In the genomic region with DNA sequence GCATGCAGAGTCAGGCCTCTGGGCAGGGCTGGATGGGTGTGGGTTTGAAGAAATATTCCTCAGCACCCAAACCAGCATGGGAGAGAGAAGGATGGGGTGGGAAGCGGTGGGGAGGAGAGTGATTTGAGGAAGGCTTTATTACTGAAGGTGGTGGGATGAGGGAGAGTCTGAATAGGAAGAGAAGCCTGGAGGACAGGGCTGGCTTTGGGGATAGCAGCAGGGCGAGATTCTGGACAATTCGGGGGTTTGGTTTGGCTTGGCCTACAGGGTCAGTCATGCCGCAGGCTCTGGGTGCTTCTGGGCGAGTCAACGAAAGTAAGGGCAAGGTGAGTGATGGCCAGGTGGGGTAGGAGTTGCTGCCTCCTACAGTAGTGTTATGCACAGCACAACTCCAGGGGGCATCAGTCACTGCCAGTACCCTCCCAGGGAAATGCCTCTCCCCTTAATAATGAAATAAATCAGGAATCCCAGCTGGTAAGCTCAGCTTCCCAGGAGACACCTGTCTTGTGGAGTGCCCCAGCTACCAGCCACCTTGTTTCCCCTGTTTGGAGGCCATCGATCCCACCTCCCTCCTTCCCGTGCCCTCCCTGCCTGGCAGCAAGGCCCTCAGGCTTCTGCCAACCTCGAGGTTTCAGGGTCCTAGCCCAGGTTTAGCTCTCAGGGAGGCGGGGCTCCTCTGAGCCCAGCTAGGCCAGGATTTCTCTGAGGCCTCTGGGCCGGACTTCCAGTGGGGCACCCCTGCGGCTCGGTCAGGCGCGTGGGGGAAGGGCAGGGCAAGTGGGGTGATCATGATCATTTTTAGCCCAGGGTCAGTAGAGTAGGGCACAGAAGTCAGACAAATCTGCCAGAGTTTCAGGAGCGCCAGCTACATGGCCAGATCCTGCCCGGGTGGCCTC, we compare ENCODE assay signal across 18 cellular contexts. TPM values are rescaled to one million over a fixed set of nuclear protein-coding genes. Genes with fewer than 3 reads are reported as not detected.
A peak's percentile ranks its signal among the peaks of the same experiment; 100 is the strongest.
DNase-seq lines count a peak whose midpoint lies in the region; ATAC-seq and TF ChIP-seq lines count a peak whose summit lies in the region.
"Had no signal": no experiment of that assay in that cellular context is flagged by ENCODE, and none has a peak within 500 bp of the region (broad histone marks: within the 10 kb centered on the region; RNA-seq: fewer than 3 reads in every experiment).

No MANE protein-coding gene starts in this region.

- H3K4me3 Mint-ChIP-seq in MCF 10A (ENCODE audit: unreplicated experiment) (peak overlapping the region; percentile 83), type B pancreatic cell (peak overlapping the region; percentile 72)
- H3K4me3 Mint-ChIP-seq in activated T-helper 17 cell treated with anti-CD3 and anti-CD28 coated beads, Interleukin-2, amount 50 U/mL, for 72 hours, result peak overlapping the region; percentile 19
- H3K4me3 Mint-ChIP-seq: HFFc6 had no signal

- no peak overlapping the region for H2AFZ ChIP-seq in mammary epithelial cell (ENCODE audit: low read depth, low read length)

- peaks cover 30% of the 10 kb centered on the region for H3K27me3 Mint-ChIP-seq in MCF 10A (ENCODE audit: insufficient read depth, unreplicated experiment)
- peaks cover 72% of the 10 kb centered on the region for H3K27me3 Mint-ChIP-seq in activated T-helper 17 cell treated with anti-CD3 and anti-CD28 coated beads, Interleukin-2, amount 50 U/mL, for 72 hours
- H3K27me3 Mint-ChIP-seq in type B pancreatic cell, result peaks cover 98% of the 10 kb centered on the region

- no peak overlapping the region for H3K4me2 ChIP-seq in mammary epithelial cell (ENCODE audit: insufficient read depth, low read depth, low read length)

- H3K36me3 Mint-ChIP-seq in MCF 10A (ENCODE audit: insufficient read depth, unreplicated experiment) (peaks cover 9% of the 10 kb centered on the region), type B pancreatic cell (peaks cover 3% of the 10 kb centered on the region)
- no peaks in the 10 kb centered on the region for H3K36me3 Mint-ChIP-seq in activated T-helper 17 cell treated with anti-CD3 and anti-CD28 coated beads, Interleukin-2, amount 50 U/mL, for 72 hours (ENCODE audit: low read depth)

- intact Hi-C loops in MCF 10A (cut with micrococcal nuclease), result no loop called here
- intact Hi-C loops in mammary epithelial cell (cut with micrococcal nuclease), result no loop called here

- no peaks in the 10 kb centered on the region for H4K20me1 ChIP-seq in mammary epithelial cell (ENCODE audit: insufficient read depth, low read length)

- TF ChIP-seq CTCF in MCF 10A (IDR thresholded peaks at IDR 0.05; ENCODE audit: unreplicated experiment) (no peak), mammary epithelial cell (conservative IDR thresholded peaks at IDR 0.05 in 1 of 2, IDR thresholded peaks at IDR 0.05 in 1 of 2; ENCODE audit: extremely low read depth in 1 of 2, insufficient read depth in 1 of 2, low read depth in 1 of 2, low read length in 2 of 2) (no peak), type B pancreatic cell (conservative IDR thresholded peaks at IDR 0.05) (no peak)

- H3K9me3 Mint-ChIP-seq in MCF 10A (ENCODE audit: unreplicated experiment), result no peaks in the 10 kb centered on the region
- no peaks in the 10 kb centered on the region for H3K9me3 Mint-ChIP-seq in activated T-helper 17 cell treated with anti-CD3 and anti-CD28 coated beads, Interleukin-2, amount 50 U/mL, for 72 hours
- H3K9me3 Mint-ChIP-seq in type B pancreatic cell, result no peaks in the 10 kb centered on the region
- H3K9me3 Mint-ChIP-seq: HFFc6 had no signal

- BruUV-seq in MCF 10A (replicated peaks; lab: Mats Ljungman, UMichigan) (no TSS peak), mammary epithelial cell (replicated peaks; lab: Mats Ljungman, UMichigan) (no TSS peak)

- H3K4me1 ChIP-seq in mammary epithelial cell (ENCODE audit: insufficient read depth, low read length), result peaks cover 16% of the 10 kb centered on the region
- H3K4me1 ChIP-seq: BE2C had no signal

- no peak overlapping the region for H3K9ac ChIP-seq in mammary epithelial cell (ENCODE audit: insufficient read depth, low read length)

- peaks cover 72% of the 10 kb centered on the region for H3K27me3 ChIP-seq in mammary epithelial cell (ENCODE audit: insufficient read depth, low read length)

- H3K9me3 ChIP-seq in mammary epithelial cell (replicated peaks; ENCODE audit: insufficient read depth, low read length), result no peaks in the 10 kb centered on the region
- H3K9me3 ChIP-seq: BE2C, esophagus squamous epithelium had no signal

- ATAC-seq in activated T-helper 17 cell treated with anti-CD3 and anti-CD28 coated beads, Interleukin-2, amount 50 U/mL, for 72 hours (replicated peaks), result no peak
- ATAC-seq in left lobe of liver (no peak), GM18498 (IDR thresholded peaks at IDR 0.05; ENCODE audit: unreplicated experiment) (no peak)

- 36% methylated on average over 8 of the region's 17 CpGs for WGBS in mammary epithelial cell (ENCODE audit: low coverage, missing lambda C conversion rate)

- H3K27ac ChIP-seq in mammary epithelial cell (ENCODE audit: insufficient read depth, low read depth, low read length), result no peak overlapping the region
- H3K27ac ChIP-seq: esophagus squamous epithelium had no signal

- no peak overlapping the region for H3K4me3 ChIP-seq in mammary epithelial cell (replicated peaks in 1 of 3; ENCODE audit: insufficient read depth in 1 of 3, low read depth in 2 of 3, low read length in 3 of 3)

- POLR2A ChIA-PET in MCF 10A (lab: Yijun Ruan, JAX), result interaction anchor here (1.5 kb wide), 1 partner anchor 91 kb away, joined by 5 read pairs; a partner anchor contains a TSS

- H3K4me1 Mint-ChIP-seq in MCF 10A (ENCODE audit: insufficient read depth, unreplicated experiment) (peaks cover 8% of the 10 kb centered on the region), type B pancreatic cell (ENCODE audit: unreplicated experiment) (peaks cover 47% of the 10 kb centered on the region)
- H3K4me1 Mint-ChIP-seq in activated T-helper 17 cell treated with anti-CD3 and anti-CD28 coated beads, Interleukin-2, amount 50 U/mL, for 72 hours, result peaks cover 11% of the 10 kb centered on the region

- DNase-seq in MCF 10A (ENCODE audit: unreplicated experiment) (no peak), mammary epithelial cell (no peak), left lobe of liver (ENCODE audit: low spot score) (peak; percentile 32), type B pancreatic cell (ENCODE audit: extremely low spot score, unreplicated experiment) (no peak), activated gamma-delta T cell (lab: John Stamatoyannopoulos, UW) (no peak), anterior cingulate cortex (lab: John Stamatoyannopoulos, UW) (no peak)
- DNase-seq: activated CD4-positive, CD25-positive, alpha-beta regulatory T cell; activated T-cell treated with anti-CD3 and anti-CD28 coated beads, Interleukin-2, amount 50 U/mL, for 1 hour; BE2C; DND-41; esophagus squamous epithelium; HFFc6; hypothalamus; NCI-H187 treated with DMSO at 0.1 percent for 48 hours had no signal

- H3K27ac Mint-ChIP-seq in MCF 10A (ENCODE audit: low read depth, unreplicated experiment) (peak overlapping the region; percentile 81), type B pancreatic cell (peak overlapping the region; percentile 16)
- no peak overlapping the region for H3K27ac Mint-ChIP-seq in activated T-helper 17 cell treated with anti-CD3 and anti-CD28 coated beads, Interleukin-2, amount 50 U/mL, for 72 hours
- H3K27ac Mint-ChIP-seq: HFFc6 had no signal

- no peaks in the 10 kb centered on the region for H3K79me2 ChIP-seq in mammary epithelial cell (ENCODE audit: insufficient read depth, low read length)

- CTCF ChIA-PET in MCF 10A (lab: Yijun Ruan, JAX) (interaction anchor here (0.6 to 1.7 kb wide), 5 partner anchors 8 to 586 kb away, joined by 3 to 5 read pairs (median 4); no protein-coding TSS in a partner anchor), mammary epithelial cell (lab: Charles Lee; ENCODE audit: low non-redundant PET) (no interaction called here)

- no peaks in the 10 kb centered on the region for H3K36me3 ChIP-seq in mammary epithelial cell (ENCODE audit: insufficient read depth, low read length)
- H3K36me3 ChIP-seq: BE2C, esophagus squamous epithelium had no signal

- dilution Hi-C loops in mammary epithelial cell (cut with HindIII; ENCODE audit: low sequenced_read_pairs), result no loop called here

- in situ Hi-C loops in mammary epithelial cell (cut with MboI; ENCODE audit: low sequenced_read_pairs in 2 of 2), result no loop called here

RNA-seq across cellular contexts. Expression of a gene that starts 0.7 kb away (rescaled TPM):
- total RNA-seq in MCF 10A (2022) (3.9 and 5.5 TPM in 2 replicates), mammary epithelial cell (1 to 10 TPM; 2.5 to 4.0 TPM), left lobe of liver (not detected), type B pancreatic cell (ENCODE audit: low replicate concordance) (1.00 and 3.2 TPM in 2 replicates)
- not detected for polyA plus RNA-seq in mammary epithelial cell
- polyA minus RNA-seq in mammary epithelial cell, result not detected
- not detected for total RNA-seq in activated T-helper 17 cell treated with anti-CD3 and anti-CD28 coated beads, Interleukin-2, amount 50 U/mL, for 72 hours
- total RNA-seq: esophagus squamous epithelium, HFFc6, LHCN-M2, liver had no signal
- polyA plus RNA-seq: liver had no signal

Comparison
In these comparisons a context has a peak if more than half of its experiments do, and no peak if none do; other contexts are left out.
1. H3K4me3 Mint-ChIP-seq: peak in every context shown above with its lines; median percentile 83 in MCF 10A; 72 in type B pancreatic cell; 19 in activated T-helper 17 cell treated with anti-CD3 and anti-CD28 coated beads, Interleukin-2, amount 50 U/mL, for 72 hours.